ENCODE assay signal across 12 cellular contexts in genomic region chr17:10061131-10061581, GRCh38.
DNase-seq lines count a peak whose midpoint lies in the region; ATAC-seq and TF ChIP-seq lines count a peak whose summit lies in the region.
"Had no signal": no experiment of that assay in that cellular context is flagged by ENCODE, and none has a peak within 500 bp of the region (broad histone marks: within the 10 kb centered on the region; RNA-seq: fewer than 3 reads in every experiment).

No MANE protein-coding gene starts in this region.

- no peak overlapping the region for H2BK20ac ChIP-seq in H9 (ENCODE audit: low read depth, low read length, poor library complexity, severe bottlenecking)

- H3K4me3 Mint-ChIP-seq in H9: no peak overlapping the region
- H3K4me3 Mint-ChIP-seq: WTC11 had no signal

- H3K9me3 Mint-ChIP-seq in H9: peaks cover 10 to 15% of the 10 kb centered on the region in 2 experiments

- no peak overlapping the region for H2BK12ac ChIP-seq in H9 (ENCODE audit: insufficient read length, low read depth, low read length)

- peaks cover 2% of the 10 kb centered on the region for H3K27me3 Mint-ChIP-seq in H9 (ENCODE audit: low read depth)

- H3K27me3 ChIP-seq in H9 (ENCODE audit: insufficient read depth, low read length): no peaks in the 10 kb centered on the region
- H3K27me3 ChIP-seq in stomach smooth muscle (ENCODE audit: control insufficient read depth in 1 of 2, insufficient read depth in 2 of 2, low read length in 2 of 2): no peaks in the 10 kb centered on the region

- peaks cover 0 to 13% (median 7%) of the 10 kb centered on the region in 3 experiments; a peak in 4 of 7 replicates for H3K36me3 Mint-ChIP-seq in H9 (ENCODE audit: insufficient read depth in 1 of 3, low read depth in 3 of 3)

- intact Hi-C loops in left colon (cut with DNase I, micrococcal nuclease): no loop called here

- H2AFZ ChIP-seq in H9 (ENCODE audit: low read length): no peak overlapping the region

- no CpG with 5 or more reads among the region's 7 CpGs for WGBS in H9 (ENCODE audit: extremely low coverage, insufficient read length, low lambda C conversion rate)

- no peak for TF ChIP-seq CTCF in H9 (conservative IDR thresholded peaks at IDR 0.05)

- H4K91ac ChIP-seq in H9 (ENCODE audit: insufficient read length, low read depth, low read length): no peak overlapping the region

- no peak overlapping the region for H2BK5ac ChIP-seq in H9 (ENCODE audit: insufficient read length, low read length)

- H3K27ac Mint-ChIP-seq in H9: no peak overlapping the region; a peak in 1 of 7 replicates
- H3K27ac Mint-ChIP-seq: WTC11 had no signal

- no peak overlapping the region for H4K5ac ChIP-seq in H9 (ENCODE audit: insufficient read length, low read depth, low read length)

- H3K23ac ChIP-seq in H9 (ENCODE audit: insufficient read length, low read depth, low read length): no peak overlapping the region

- H3K4me1 Mint-ChIP-seq in H9: peaks cover 17 to 19% of the 10 kb centered on the region in 2 experiments

- H3K9me3 ChIP-seq in H9 (ENCODE audit: control insufficient read depth, low read depth, low read length) (no peaks in the 10 kb centered on the region), stomach smooth muscle (ENCODE audit: control insufficient read depth in 2 of 2, low read length in 2 of 2) (peaks cover 0 to 6% of the 10 kb centered on the region in 2 donors)

- H3K36me3 ChIP-seq in stomach smooth muscle (ENCODE audit: control insufficient read depth in 2 of 2, insufficient read depth in 2 of 2, low read length in 2 of 2): no peaks in the 10 kb centered on the region

- H3K4me1 ChIP-seq in H9 (ENCODE audit: insufficient read depth, low read length): peaks cover 3% of the 10 kb centered on the region; the same call in 1 of the 2 replicates
- H3K4me1 ChIP-seq in stomach smooth muscle (ENCODE audit: control insufficient read depth, insufficient read depth, low read length): peaks cover 40% of the 10 kb centered on the region

- no peaks in the 10 kb centered on the region for H4K20me1 ChIP-seq in H9 (ENCODE audit: control insufficient read depth, insufficient read depth, insufficient read length)

- H3K9ac ChIP-seq in H9 (ENCODE audit: extremely low read depth, insufficient read length, low read length): no peak overlapping the region
- no peak overlapping the region for H3K9ac ChIP-seq in stomach smooth muscle (ENCODE audit: low read length in 2 of 2)

- no peak overlapping the region for H3K18ac ChIP-seq in H9 (ENCODE audit: insufficient read length, low read depth, low read length)

- H2BK15ac ChIP-seq in H9 (ENCODE audit: low read depth, low read length): no peak overlapping the region

- no peak overlapping the region for H2AK5ac ChIP-seq in H9 (ENCODE audit: insufficient read length, low read length)

- peak overlapping the region in 1 of 2 donors; percentile 22 for H3K4me3 ChIP-seq in stomach smooth muscle (ENCODE audit: low read length in 2 of 2)
- H3K4me3 ChIP-seq: lung had no signal

- H2BK120ac ChIP-seq in H9 (ENCODE audit: low read depth, low read length, poor library complexity, severe bottlenecking): no peak overlapping the region

- DNase-seq in H9: no peak
- peak; percentile 93 for DNase-seq in dedifferentiated amniotic fluid mesenchymal stem cell (ENCODE audit: extremely low spot score)
- peak in 1 of 2 donors; percentile 49 for DNase-seq in left colon
- no peak for DNase-seq in NCI-H2081 treated with DMSO at 0.1 percent for 48 hours (lab: John Stamatoyannopoulos, UW)
- DNase-seq: activated T-cell treated with anti-CD3 and anti-CD28 coated beads, Interleukin-2, amount 50 U/mL, for 48 hours; NCI-H446 treated with DMSO at 0.1 percent for 48 hours had no signal

- H3K79me2 ChIP-seq in H9 (ENCODE audit: insufficient read depth, low read length): no peaks in the 10 kb centered on the region

- no peak overlapping the region for H3K56ac ChIP-seq in H9 (ENCODE audit: insufficient read length, low read depth, low read length)

- ATAC-seq in left colon: peak; percentile 19
- no peak for ATAC-seq in HG03108 (IDR thresholded peaks at IDR 0.05; ENCODE audit: unreplicated experiment)
- ATAC-seq in GM19455 (IDR thresholded peaks at IDR 0.05; ENCODE audit: unreplicated experiment): no peak
- no peak for ATAC-seq in GM21528 (IDR thresholded peaks at IDR 0.05; ENCODE audit: low FRiP score, unreplicated experiment)
- ATAC-seq: WTC11 had no signal

- no peak overlapping the region for H3T11ph ChIP-seq in H9 (ENCODE audit: low read length)

- H3K4me2 ChIP-seq in H9 (ENCODE audit: insufficient read depth, insufficient read length, low read length): no peak overlapping the region

- H3K27ac ChIP-seq in H9 (ENCODE audit: insufficient read length, low read depth, low read length): no peak overlapping the region
- peak overlapping the region; percentile 46 for H3K27ac ChIP-seq in stomach smooth muscle (ENCODE audit: low read length)

- H3K79me1 ChIP-seq in H9 (ENCODE audit: insufficient read depth, low read depth, low read length, poor library complexity, severe bottlenecking): no peaks in the 10 kb centered on the region

- H4K8ac ChIP-seq in H9 (replicated peaks; ENCODE audit: insufficient read length, low read depth, low read length): no peak overlapping the region

- H3K23me2 ChIP-seq in H9 (ENCODE audit: insufficient read length, low read depth, low read length, poor library complexity, severe bottlenecking): no peaks in the 10 kb centered on the region

- 0 out of 2 replicates have a peak overlapping the region, but pooled peaks have one; percentile 6 for H3K14ac ChIP-seq in H9 (ENCODE audit: insufficient read depth, low read length)

- H3K4ac ChIP-seq in H9 (ENCODE audit: low read depth, low read length): no peak overlapping the region
